In the genomic region with DNA sequence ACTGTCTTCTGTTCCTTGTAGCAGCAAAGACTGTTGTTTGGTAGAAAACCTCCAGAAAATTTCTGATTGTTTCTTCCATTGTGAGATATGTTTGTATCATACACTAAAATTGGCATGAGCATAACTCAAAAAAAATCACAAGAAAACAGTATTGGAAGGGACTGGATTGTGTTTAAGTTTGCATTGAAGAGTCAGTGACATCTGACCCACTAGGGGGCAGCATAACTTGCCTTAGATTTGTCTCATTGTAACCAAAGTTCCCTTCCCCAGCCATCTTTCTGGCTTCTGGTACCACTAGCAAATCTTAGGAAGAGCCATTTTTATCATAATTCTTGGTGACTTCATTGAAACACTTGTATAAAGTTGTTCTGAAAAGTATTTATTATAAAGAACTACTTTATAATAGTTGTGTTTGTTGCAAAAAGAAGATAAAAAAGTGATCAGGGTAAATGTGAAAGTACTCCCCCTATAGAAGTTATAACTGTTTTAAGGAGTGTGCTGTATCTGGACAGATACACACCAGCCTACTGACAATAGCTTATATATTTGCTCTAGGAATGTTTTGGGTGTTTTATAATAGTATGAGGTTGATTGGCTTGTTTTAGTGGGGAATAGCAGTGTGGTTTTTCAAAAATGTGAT, we compare ENCODE assay signal across 8 cellular contexts. TPM values are rescaled to one million over a fixed set of nuclear protein-coding genes. Genes with fewer than 3 reads are reported as not detected.
DNase-seq lines count a peak whose midpoint lies in the region; ATAC-seq, FAIRE-seq and TF ChIP-seq lines count a peak whose summit lies in the region.

No MANE protein-coding gene starts in this region.

- peaks cover 21% of the 10 kb centered on the region for H3K79me2 ChIP-seq in PC-9 (ENCODE audit: low read depth)

- H3K4me2 ChIP-seq in PC-9 = no peak overlapping the region

- peaks cover 12% of the 10 kb centered on the region; the same call in 1 of the 2 replicates for H4K20me1 ChIP-seq in PC-9 (ENCODE audit: insufficient read depth)

- POLR2A ChIA-PET in PC-9 (lab: Charles Lee; ENCODE audit: unreplicated experiment) = no interaction called here

- H3K4me1 ChIP-seq in PC-9 (replicated peaks; ENCODE audit: insufficient read depth) = no peaks in the 10 kb centered on the region

- no peak overlapping the region for H3K27ac ChIP-seq in PC-9

- peak; percentile 42 for DNase-seq in AG08396 (ENCODE audit: low spot score)
- DNase-seq in GM18507 (ENCODE audit: extremely low spot score, insufficient read length, low read depth) = no peak
- peak; percentile 87 for DNase-seq in HTR-8/SVneo (ENCODE audit: insufficient read length, low spot score)
- peak in 1 of 2 experiments; percentile 34 for DNase-seq in PC-9
- peak in 3 of 4 experiments; percentile 9 to 48 (median 25) for DNase-seq in activated naive CD4-positive, alpha-beta T cell (lab: John Stamatoyannopoulos, UW)
- peak; percentile 68 for DNase-seq in glomerular endothelial cell (ENCODE audit: extremely low read depth, low read depth, low spot score)
- peak; percentile 66 for DNase-seq in renal cortical epithelial cell (ENCODE audit: low read depth)

- H3F3A ChIP-seq in PC-9 (ENCODE audit: insufficient read depth, low read depth) = peaks cover 14% of the 10 kb centered on the region; the same call in 1 of the 2 replicates

- no peak for ATAC-seq in HG03439 (IDR thresholded peaks at IDR 0.05; ENCODE audit: unreplicated experiment)

- BruUV-seq in PC-9 (replicated peaks; lab: Mats Ljungman, UMichigan) = no TSS peak

- intact Hi-C loops in PC-9 (cut with micrococcal nuclease; ENCODE audit: unreplicated experiment) = loop anchor here (1.0 to 10.0 kb wide), 3 partner anchors 69 to 665 kb away; partner anchors contain the start of gene RTF2

- no peak overlapping the region for H2AFZ ChIP-seq in PC-9

- H3K36me3 ChIP-seq in PC-9 (ENCODE audit: low read depth) = peaks cover 78% of the 10 kb centered on the region

- H3K4me3 ChIP-seq in PC-9 = no peak overlapping the region

- CTCF ChIA-PET in PC-9 (lab: Charles Lee) = no interaction called here

- no peaks in the 10 kb centered on the region for H3K9me2 ChIP-seq in PC-9 (ENCODE audit: insufficient read depth)

- no peaks in the 10 kb centered on the region for H3K27me3 ChIP-seq in PC-9 (ENCODE audit: insufficient read depth, low read depth)

- TF ChIP-seq CTCF in PC-9 (conservative IDR thresholded peaks at IDR 0.05) = peak; percentile 95

- H3K9me3 ChIP-seq in PC-9 (ENCODE audit: insufficient read depth, low read depth) = no peaks in the 10 kb centered on the region

- FAIRE-seq in GM18507 (lab: Jason Lieb, UNC) (peak; percentile 83), HTR-8/SVneo (lab: Jason Lieb, UNC) (peak; percentile 96)

RNA-seq across cellular contexts. Expression of gene CSTF1, which starts 7.7 kb away (rescaled TPM):
- total RNA-seq in PC-9 (2021) (39.6 and 50.0 TPM in 2 replicates), glomerular endothelial cell (29.0 and 29.7 TPM in 2 replicates), renal cortical epithelial cell (26.0 and 63.3 TPM in 2 replicates)

RNA-seq across cellular contexts. Expression of gene AURKA, which starts 8.1 kb away (rescaled TPM):
- total RNA-seq in PC-9 (2021) (66.7 and 92.0 TPM in 2 replicates), glomerular endothelial cell (14.8 and 15.4 TPM in 2 replicates), renal cortical epithelial cell (9.1 and 48.3 TPM in 2 replicates)

RNA-seq across cellular contexts. Expression of gene CASS4, which starts 11.9 kb away (rescaled TPM):
- total RNA-seq in PC-9 (2021) (0.15 TPM in 1 of 2 replicates, not detected in the other), glomerular endothelial cell (not detected in 2 replicates), renal cortical epithelial cell (0.20 TPM in 1 of 2 replicates, not detected in the other)

RNA-seq across cellular contexts. Expression of gene FAM210B, which starts 41.3 kb away (rescaled TPM):
- total RNA-seq in PC-9 (2021) (18.9 and 21.4 TPM in 2 replicates), glomerular endothelial cell (61.2 and 69.9 TPM in 2 replicates), renal cortical epithelial cell (26.4 and 46.5 TPM in 2 replicates)
